ENCODE assay signal across 1 cellular context in genomic region chr1:171653796-171654704, GRCh38.
TF ChIP-seq lines count a peak whose summit lies in the region.

No MANE protein-coding gene starts in this region.

TF ChIP-seq in WTC11, 78 proteins besides CTCF, POLR2A, EP300 and RAD21 (continued from another document):
- TF ChIP-seq CDX4 (CRISPR knock-in tag; IDR thresholded peaks at IDR 0.05; ENCODE audit: borderline replicate concordance): no peak
- TF ChIP-seq AFF4 (CRISPR knock-in tag; IDR thresholded peaks at IDR 0.05; ENCODE audit: borderline replicate concordance): no peak
- no peak for TF ChIP-seq ZBTB21 (CRISPR knock-in tag; IDR thresholded peaks at IDR 0.05; ENCODE audit: borderline replicate concordance)
- no peak for TF ChIP-seq ESRRA (CRISPR knock-in tag; IDR thresholded peaks at IDR 0.05; ENCODE audit: borderline replicate concordance)
- TF ChIP-seq SP1 (CRISPR knock-in tag; conservative IDR thresholded peaks at IDR 0.05): no peak
- no peak for TF ChIP-seq NFYB (CRISPR knock-in tag; conservative IDR thresholded peaks at IDR 0.05; ENCODE audit: low read depth)
- no peak for TF ChIP-seq ZSCAN18 (CRISPR knock-in tag; IDR thresholded peaks at IDR 0.05)
